Comparison of ENCODE assay signal across 25 cellular contexts in the genomic region with DNA sequence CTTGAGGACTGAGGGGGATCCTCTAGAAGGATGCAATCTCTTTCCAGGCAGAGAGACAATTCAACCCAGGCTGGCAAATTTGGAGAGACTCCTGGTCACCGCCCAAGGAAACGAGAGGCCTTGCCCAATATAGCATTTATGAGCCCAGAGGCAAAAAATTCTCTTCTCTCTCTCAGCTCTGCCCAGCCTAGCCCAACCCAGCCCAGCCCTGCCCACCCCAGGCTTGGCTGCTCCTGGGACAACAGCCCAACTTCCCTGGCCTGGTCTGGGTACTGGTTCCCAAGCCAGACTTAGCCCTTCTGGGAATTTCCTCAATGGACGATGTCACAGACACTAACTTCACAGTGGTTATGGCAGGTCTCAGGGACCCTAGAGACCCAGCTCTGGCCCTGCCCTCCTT.
DNase-seq lines count a peak whose midpoint lies in the region; ATAC-seq, FAIRE-seq and TF ChIP-seq lines count a peak whose summit lies in the region.
"Had no signal": no experiment of that assay in that cellular context is flagged by ENCODE, and none has a peak within 500 bp of the region (broad histone marks: within the 10 kb centered on the region; RNA-seq: fewer than 3 reads in every experiment).

No MANE protein-coding gene starts in this region.

- H3K9me3 ChIP-seq in keratinocyte (ENCODE audit: control insufficient read depth, low read depth, low read length) (no peaks in the 10 kb centered on the region), SJCRH30 (replicated peaks) (no peaks in the 10 kb centered on the region; the same call in 1 of the 2 replicates), smooth muscle cell (replicated peaks; ENCODE audit: low read depth) (no peaks in the 10 kb centered on the region)

- H3K9ac ChIP-seq in keratinocyte (ENCODE audit: control insufficient read depth, extremely low read depth, insufficient read depth, low read length) (no peak overlapping the region), smooth muscle cell (ENCODE audit: low read depth) (no peak overlapping the region)

- intact Hi-C loops in sciatic nerve (cut with DNase I): no loop called here

- peak; percentile 20 for DNase-seq in ecto neural progenitor cell (ENCODE audit: low spot score)
- no peak for DNase-seq in keratinocyte (ENCODE audit: low read depth, low spot score)
- DNase-seq in sciatic nerve (ENCODE audit: low spot score): peak; percentile 38
- DNase-seq in SJCRH30: no peak
- no peak for DNase-seq in NCI-H1417 (lab: John Stamatoyannopoulos, UW)
- DNase-seq in HUDEP-2 (lab: John Stamatoyannopoulos, UW; ENCODE audit: unreplicated experiment in 76 of 76): no peak
- no peak for DNase-seq in smooth muscle cell (lab: John Stamatoyannopoulos, UW; ENCODE audit: unreplicated experiment)
- DNase-seq: Caco-2; DMS79 treated with DMSO at 0.1 percent for 48 hours; GF-D8; Karpas-422; NCI-H1105; NCI-H146; NCI-H1930; NCI-H2107; NCI-H446; NCI-H82; NK-92 treated with Interleukin-12 subunit alpha and Interleukin-12 subunit beta, amount 100 ng/mL, for 24 hours; Right ventricle myocardium superior had no signal

- no peak for ATAC-seq in sciatic nerve
- ATAC-seq: CD8-positive, alpha-beta T cell had no signal

- H3K27me3 ChIP-seq in keratinocyte (ENCODE audit: control insufficient read depth, extremely low read depth, insufficient read depth, low read length) (no peaks in the 10 kb centered on the region), SJCRH30 (no peaks in the 10 kb centered on the region; the same call in 1 of the 2 replicates), smooth muscle cell (ENCODE audit: low read depth) (peaks cover 69% of the 10 kb centered on the region)

- no peak for TF ChIP-seq CTCF in keratinocyte (optimal IDR thresholded peaks at IDR 0.05 in 1 of 3, IDR thresholded peaks at IDR 0.05 in 1 of 3, conservative IDR thresholded peaks at IDR 0.05 in 1 of 3; ENCODE audit: extremely low read depth in 1 of 3, insufficient read depth in 2 of 3, low read length in 3 of 3)
- TF ChIP-seq CTCF in smooth muscle cell (IDR thresholded peaks at IDR 0.05; ENCODE audit: borderline replicate concordance, insufficient read depth, poor library complexity, severe bottlenecking): no peak

- H3K9me1 ChIP-seq in keratinocyte (ENCODE audit: control insufficient read depth, extremely low read depth, insufficient read depth, low read length): no peaks in the 10 kb centered on the region

- no peaks in the 10 kb centered on the region for H3F3A ChIP-seq in smooth muscle cell (ENCODE audit: low read depth)

- FAIRE-seq in keratinocyte (lab: Jason Lieb, UNC): no peak
- FAIRE-seq: GM12891, H54 had no signal

- no peaks in the 10 kb centered on the region for H3K79me2 ChIP-seq in keratinocyte (ENCODE audit: control insufficient read depth, insufficient read depth, low read length)
- no peaks in the 10 kb centered on the region for H3K79me2 ChIP-seq in smooth muscle cell (ENCODE audit: low read depth)

- H2AFZ ChIP-seq in keratinocyte (ENCODE audit: control insufficient read depth, low read length) (no peak overlapping the region), smooth muscle cell (ENCODE audit: low read depth) (no peak overlapping the region)
- H2AFZ ChIP-seq: PC-9 had no signal

- 89% methylated on average over 3 of the region's 3 CpGs for WGBS in smooth muscle cell (ENCODE audit: low lambda C conversion rate)

- H3K4me1 ChIP-seq in keratinocyte (ENCODE audit: control insufficient read depth, extremely low read depth, insufficient read depth, low read length): peaks cover 32% of the 10 kb centered on the region
- no peaks in the 10 kb centered on the region for H3K4me1 ChIP-seq in SJCRH30
- no peaks in the 10 kb centered on the region for H3K4me1 ChIP-seq in smooth muscle cell (ENCODE audit: low read depth)
- H3K4me1 ChIP-seq: Caco-2 had no signal

- H4K20me1 ChIP-seq in keratinocyte (ENCODE audit: control insufficient read depth, extremely low read depth, insufficient read depth, low read length) (no peaks in the 10 kb centered on the region), smooth muscle cell (ENCODE audit: low read depth) (no peaks in the 10 kb centered on the region)

- dilution Hi-C loops in keratinocyte (cut with MboI; ENCODE audit: extremely low pct_ligation_motif_present, low sequenced_read_pairs): no loop called here

- H3K4me3 ChIP-seq in keratinocyte (ENCODE audit: control insufficient read depth in 2 of 3, extremely low read depth in 1 of 3, insufficient read depth in 2 of 3, low read depth in 1 of 3, low read length in 3 of 3): no peak overlapping the region
- no peak overlapping the region for H3K4me3 ChIP-seq in SJCRH30
- no peak overlapping the region for H3K4me3 ChIP-seq in smooth muscle cell
- H3K4me3 ChIP-seq: PC-9 had no signal

- no peaks in the 10 kb centered on the region for H3K36me3 ChIP-seq in keratinocyte (ENCODE audit: control insufficient read depth in 2 of 2, extremely low read depth in 1 of 2, insufficient read depth in 2 of 2, low read length in 2 of 2)
- no peaks in the 10 kb centered on the region for H3K36me3 ChIP-seq in SJCRH30
- no peaks in the 10 kb centered on the region for H3K36me3 ChIP-seq in smooth muscle cell (ENCODE audit: low read depth)

- H3K4me2 ChIP-seq in keratinocyte (ENCODE audit: control insufficient read depth, extremely low read depth, insufficient read depth, low read depth, low read length) (peak overlapping the region; percentile 6), smooth muscle cell (no peak overlapping the region)
- H3K4me2 ChIP-seq: PC-9 had no signal

- H3K27ac ChIP-seq in keratinocyte (ENCODE audit: control insufficient read depth, insufficient read depth, low read length): no peak overlapping the region
- H3K27ac ChIP-seq in SJCRH30: no peak overlapping the region
- H3K27ac ChIP-seq in smooth muscle cell (ENCODE audit: low read depth): no peak overlapping the region
- H3K27ac ChIP-seq: C4-2B, HL-60, PC-9 had no signal

Comparison
In these comparisons a context has a peak if more than half of its experiments do, and no peak if none do; other contexts are left out.
1. DNase-seq: peak in ecto neural progenitor cell (single experiment) and sciatic nerve (single experiment); none in keratinocyte (single experiment), SJCRH30 (0 of 2), NCI-H1417 (0 of 3), HUDEP-2 (0 of 76) and smooth muscle cell (single experiment).